In genomic region chr9:21903380-21903965, GRCh38 we compare ENCODE assay signal across 23 cellular contexts.
"Had no signal": no experiment of that assay in that cellular context is flagged by ENCODE, and none has a peak within 500 bp of the region (broad histone marks: within the 10 kb centered on the region; RNA-seq: fewer than 3 reads in every experiment).

No MANE protein-coding gene starts in this region.

- H3K27me3 ChIP-seq: brain microvascular endothelial cell, MG63, Peyer's patch had no signal

- H3K27ac Mint-ChIP-seq: activated CD4-positive, alpha-beta memory T cell treated with anti-CD3 and anti-CD28 coated beads for 36 hours; activated CD4-positive, alpha-beta T cell treated with anti-CD3 and anti-CD28 coated beads, Interleukin-2, amount 10 ng/mL, durations not matched to agents 7 days and 5 days; activated naive CD4-positive, alpha-beta T cell treated with anti-CD3 and anti-CD28 coated beads for 36 hours; activated naive CD8-positive, alpha-beta T cell; activated T-helper 17 cell treated with anti-CD3 and anti-CD28 coated beads, Interleukin-2, amount 50 U/mL, for 72 hours; T-helper 17 cell had no signal

- DNase-seq: activated CD4-positive, alpha-beta memory T cell treated with anti-CD3 and anti-CD28 coated beads for 36 hours; activated CD4-positive, alpha-beta T cell treated with anti-CD3 and anti-CD28 coated beads, Interleukin-2, amount 10 ng/mL, durations not matched to agents 7 days and 5 days; activated CD4-positive, CD25-positive, alpha-beta regulatory T cell; activated CD8-positive, alpha-beta memory T cell treated with anti-CD3 and anti-CD28 coated beads for 24 hours; activated gamma-delta T cell; activated naive CD4-positive, alpha-beta T cell treated with anti-CD3 and anti-CD28 coated beads for 36 hours; activated T-cell treated with anti-CD3 and anti-CD28 coated beads, Interleukin-2, amount 50 U/mL, for 48 hours; amygdala; MG63; NCI-H146; NCI-H187 treated with DMSO at 0.1 percent for 48 hours; NCI-H2171; NCI-H345; NCI-H510A; NCI-H69; NK-92 treated with Interleukin-12 subunit alpha and Interleukin-12 subunit beta, amount 100 ng/mL, for 24 hours; Peyer's patch; SHP77 treated with DMSO at 0.1 percent for 48 hours; T-helper 17 cell; T-helper 9 cell had no signal

- H3K4me3 Mint-ChIP-seq: activated CD4-positive, alpha-beta memory T cell treated with anti-CD3 and anti-CD28 coated beads for 36 hours; activated CD4-positive, alpha-beta T cell treated with anti-CD3 and anti-CD28 coated beads, Interleukin-2, amount 10 ng/mL, durations not matched to agents 7 days and 5 days; activated naive CD4-positive, alpha-beta T cell treated with anti-CD3 and anti-CD28 coated beads for 36 hours; activated naive CD8-positive, alpha-beta T cell; activated T-helper 17 cell treated with anti-CD3 and anti-CD28 coated beads, Interleukin-2, amount 50 U/mL, for 72 hours; T-helper 17 cell had no signal

- H3K4me3 ChIP-seq: MG63, Peyer's patch had no signal

- H3K4me1 ChIP-seq: Peyer's patch had no signal

- H3K36me3 ChIP-seq: brain microvascular endothelial cell, MG63, Peyer's patch had no signal

- H3K27me3 Mint-ChIP-seq: activated CD4-positive, alpha-beta memory T cell treated with anti-CD3 and anti-CD28 coated beads for 36 hours; activated naive CD8-positive, alpha-beta T cell; activated T-helper 17 cell treated with anti-CD3 and anti-CD28 coated beads, Interleukin-2, amount 50 U/mL, for 72 hours; T-helper 17 cell had no signal

- H3K9me3 ChIP-seq: MG63 had no signal

- H3K27ac ChIP-seq: Peyer's patch had no signal

- H3K4me1 Mint-ChIP-seq: activated CD4-positive, alpha-beta T cell treated with anti-CD3 and anti-CD28 coated beads, Interleukin-2, amount 10 ng/mL, durations not matched to agents 7 days and 5 days; T-helper 17 cell had no signal

- ATAC-seq: activated T-helper 17 cell treated with anti-CD3 and anti-CD28 coated beads, Interleukin-2, amount 50 U/mL, for 72 hours; T-helper 17 cell had no signal
